Comparison of ENCODE assay signal across 19 cellular contexts in genomic region chr3:187274977-187275338, GRCh38. TPM values are rescaled to one million over a fixed set of nuclear protein-coding genes. Genes with fewer than 3 reads are reported as not detected.
A peak's percentile ranks its signal among the peaks of the same experiment; 100 is the strongest.
DNase-seq lines count a peak whose midpoint lies in the region; ATAC-seq and TF ChIP-seq lines count a peak whose summit lies in the region.
"Had no signal": no experiment of that assay in that cellular context is flagged by ENCODE, and none has a peak within 500 bp of the region (broad histone marks: within the 10 kb centered on the region; RNA-seq: fewer than 3 reads in every experiment).

No MANE protein-coding gene starts in this region.

- DNase-seq in PC-3 (peak; percentile 20), foreskin keratinocyte (peak; percentile 41 to 80), mesendoderm (peak; percentile 93), NCI-H774 (lab: John Stamatoyannopoulos, UW) (no peak), D341Med (ENCODE audit: low spot score) (no peak), COR-L47 (lab: John Stamatoyannopoulos, UW) (no peak), colonic mucosa (no peak)
- DNase-seq: activated gamma-delta T cell, dermis blood vessel endothelial cell, GOT3, NCI-H1105 treated with DMSO at 0.1 percent for 48 hours, NCI-H345, SW 1271 had no signal

- H3K79me1 ChIP-seq in mesendoderm (ENCODE audit: low read length) = no peaks in the 10 kb centered on the region

- H3K27me3 ChIP-seq in PC-3 (ENCODE audit: low read length) (peaks cover 41% of the 10 kb centered on the region; the same call in 1 of the 2 replicates), foreskin keratinocyte (peaks cover 8% of the 10 kb centered on the region), mesendoderm (ENCODE audit: insufficient read depth, low read length, poor library complexity) (no peaks in the 10 kb centered on the region), colonic mucosa (no peaks in the 10 kb centered on the region)
- H3K27me3 ChIP-seq: ascending aorta, upper lobe of left lung had no signal

- ATAC-seq in PC-3 (no peak; the same call in 1 of the 2 replicates), foreskin keratinocyte (peak; percentile 87)
- ATAC-seq: K562; stimulated activated effector memory CD8-positive, alpha-beta T cell treated with anti-CD3 and anti-CD28 coated beads, Interleukin-12 subunit alpha, Interleukin-12 subunit beta, amount 100 ng/mL, for 72 hours had no signal

- no peak overlapping the region for H3K4me2 ChIP-seq in PC-3 (ENCODE audit: low read length)
- no peak overlapping the region for H3K4me2 ChIP-seq in mesendoderm (ENCODE audit: low read length)

- H3K79me2 ChIP-seq in PC-3 (ENCODE audit: low read length) (no peaks in the 10 kb centered on the region), mesendoderm (ENCODE audit: control insufficient read depth, insufficient read depth, low read length) (no peaks in the 10 kb centered on the region)

- no peak overlapping the region for H4K8ac ChIP-seq in mesendoderm (ENCODE audit: low read depth, low read length)

- H2AFZ ChIP-seq in PC-3 (ENCODE audit: low read length) = no peak overlapping the region

- POLR2A ChIA-PET in PC-3 (lab: Charles Lee; ENCODE audit: unreplicated experiment) = no interaction called here

- H3K4me3 ChIP-seq in PC-3 (ENCODE audit: low read length) (no peak overlapping the region), mesendoderm (ENCODE audit: low read length) (no peak overlapping the region), colonic mucosa (no peak overlapping the region)
- H3K4me3 ChIP-seq: ascending aorta, K562, upper lobe of left lung had no signal

- H3K27ac ChIP-seq in PC-3 (ENCODE audit: low read length) (no peak overlapping the region), foreskin keratinocyte (no peak overlapping the region), mesendoderm (ENCODE audit: low read depth, low read length) (no peak overlapping the region), colonic mucosa (no peak overlapping the region)
- H3K27ac ChIP-seq: ascending aorta, upper lobe of left lung, VCaP had no signal

- CTCF ChIA-PET in PC-3 (lab: Charles Lee) = no interaction called here

- no peak overlapping the region for H2BK120ac ChIP-seq in mesendoderm (ENCODE audit: low read depth, low read length)

- no CpG with 5 or more reads among the region's 5 CpGs for WGBS in mesendoderm (ENCODE audit: extremely low coverage, insufficient coverage, low lambda C conversion rate)

- H2BK5ac ChIP-seq in mesendoderm (ENCODE audit: low read length) = no peak overlapping the region

- H3K4me1 ChIP-seq in ES-I3 (ENCODE audit: insufficient read depth, low read length) (peaks cover 27% of the 10 kb centered on the region), PC-3 (ENCODE audit: insufficient read depth, low read length) (no peaks in the 10 kb centered on the region), foreskin keratinocyte (no peaks in the 10 kb centered on the region), mesendoderm (ENCODE audit: control insufficient read depth, low read depth, low read length) (peaks cover 10% of the 10 kb centered on the region), colonic mucosa (no peaks in the 10 kb centered on the region)
- H3K4me1 ChIP-seq: ascending aorta had no signal

- no peaks in the 10 kb centered on the region for H3F3A ChIP-seq in PC-3 (ENCODE audit: low read length, unreplicated experiment)

- no TSS peak for BruUV-seq in PC-3 (replicated peaks; lab: Mats Ljungman, UMichigan)

- no peaks in the 10 kb centered on the region for H3K36me3 ChIP-seq in ES-I3 (ENCODE audit: insufficient read depth, low read length)
- no peaks in the 10 kb centered on the region for H3K36me3 ChIP-seq in PC-3 (ENCODE audit: low read depth, low read length)
- no peaks in the 10 kb centered on the region for H3K36me3 ChIP-seq in mesendoderm (ENCODE audit: control insufficient read depth, insufficient read depth, low read length)
- H3K36me3 ChIP-seq in colonic mucosa = no peaks in the 10 kb centered on the region
- H3K36me3 ChIP-seq: ascending aorta, upper lobe of left lung had no signal

- TF ChIP-seq CTCF in PC-3 (conservative IDR thresholded peaks at IDR 0.05; ENCODE audit: low read depth, low read length) (no peak), foreskin keratinocyte (conservative IDR thresholded peaks at IDR 0.05) (no peak), colonic mucosa (IDR thresholded peaks at IDR 0.05) (no peak)

- H3K56ac ChIP-seq in mesendoderm (ENCODE audit: low read length) = peak overlapping the region; percentile 39

- H2BK15ac ChIP-seq in mesendoderm (replicated peaks; ENCODE audit: low read depth) = no peak overlapping the region

- H4K5ac ChIP-seq in mesendoderm (ENCODE audit: low read length) = no peak overlapping the region

- no peak overlapping the region for H3K23ac ChIP-seq in mesendoderm (ENCODE audit: low read length)

- no peaks in the 10 kb centered on the region for H3K9me2 ChIP-seq in PC-3 (replicated peaks; ENCODE audit: low read length)

- peak overlapping the region; percentile 22; the same call in 1 of the 2 replicates for H3K9ac ChIP-seq in ES-I3 (ENCODE audit: low read depth, low read length)
- no peak overlapping the region for H3K9ac ChIP-seq in PC-3 (ENCODE audit: low read length)
- H3K9ac ChIP-seq in mesendoderm (ENCODE audit: low read length) = no peak overlapping the region
- H3K9ac ChIP-seq in colonic mucosa (ENCODE audit: low read depth in 2 of 2, low read length in 2 of 2) = no peak overlapping the region

- H3K18ac ChIP-seq in mesendoderm (ENCODE audit: low read length) = peak overlapping the region; percentile 62

- H3K9me3 ChIP-seq in ES-I3 (ENCODE audit: control insufficient read depth, insufficient read depth, low read length) (peaks cover 2% of the 10 kb centered on the region; the same call in 1 of the 2 replicates), PC-3 (ENCODE audit: low read length) (no peaks in the 10 kb centered on the region), colonic mucosa (no peaks in the 10 kb centered on the region)
- H3K9me3 ChIP-seq: ascending aorta, upper lobe of left lung had no signal

- intact Hi-C loops in PC-3 (cut with micrococcal nuclease) (no loop called here), colonic mucosa (cut with DNase I) (no loop called here)

- H3K4ac ChIP-seq in mesendoderm (ENCODE audit: low read depth, low read length) = peak overlapping the region; percentile 84

- H4K20me1 ChIP-seq in PC-3 (ENCODE audit: low read length) = no peaks in the 10 kb centered on the region

- no peak overlapping the region for H2AK5ac ChIP-seq in mesendoderm (ENCODE audit: low read length)

RNA-seq across cellular contexts. Expression of gene MASP1, which starts 16.6 kb away (rescaled TPM):
- total RNA-seq in PC-3 (2014; rRNA removed) (0.07 TPM in 1 of 2 replicates, not detected in the other), foreskin keratinocyte (not detected in 2 replicates), colonic mucosa (10 to 100 TPM in 1 of 2 donors, under 1 TPM in 1; 0.52 to 11.1 TPM)
- polyA plus RNA-seq in foreskin keratinocyte = not detected in 2 replicates
- 0.51 TPM for polyA plus RNA-seq in mesendoderm (2013, experiment 1 of 2)
- polyA plus RNA-seq in mesendoderm (2013, experiment 2 of 2) = 0.45 TPM

Comparison
In these comparisons a context has a peak if more than half of its experiments do, and no peak if none do; other contexts are left out.
1. DNase-seq: peak in PC-3 (single experiment), foreskin keratinocyte (2 of 2) and mesendoderm (single experiment); none in NCI-H774 (single experiment), D341Med (single experiment), COR-L47 (single experiment) and colonic mucosa (single experiment).